In genomic region chr13:24683370-24683769, GRCh38 we compare ENCODE assay signal across 15 cellular contexts. TPM values are rescaled to one million over a fixed set of nuclear protein-coding genes. Genes with fewer than 3 reads are reported as not detected.
A peak's percentile ranks its signal among the peaks of the same experiment; 100 is the strongest.
DNase-seq lines count a peak whose midpoint lies in the region; ATAC-seq and TF ChIP-seq lines count a peak whose summit lies in the region.
"Had no signal": no experiment of that assay in that cellular context is flagged by ENCODE, and none has a peak within 500 bp of the region (broad histone marks: within the 10 kb centered on the region; RNA-seq: fewer than 3 reads in every experiment).

No MANE protein-coding gene starts in this region.

- no peak overlapping the region for H3K4me3 ChIP-seq in mammary epithelial cell (replicated peaks in 1 of 3; ENCODE audit: insufficient read depth in 1 of 3, low read depth in 2 of 3, low read length in 3 of 3)
- peak overlapping the region; percentile 27; the same call in 1 of the 2 replicates for H3K4me3 ChIP-seq in SK-N-MC
- no peak overlapping the region for H3K4me3 ChIP-seq in mesendoderm (ENCODE audit: low read length)
- H3K4me3 ChIP-seq: HAP-1, Peyer's patch had no signal

- no peak overlapping the region for H2BK15ac ChIP-seq in mesendoderm (replicated peaks; ENCODE audit: low read depth)

- H3K27ac ChIP-seq in mammary epithelial cell (ENCODE audit: insufficient read depth, low read depth, low read length) (no peak overlapping the region), SK-N-MC (peak overlapping the region; percentile 90), mesendoderm (ENCODE audit: low read depth, low read length) (no peak overlapping the region)
- H3K27ac ChIP-seq: Peyer's patch had no signal

- no peaks in the 10 kb centered on the region for H3K9me3 Mint-ChIP-seq in MCF 10A (ENCODE audit: unreplicated experiment)

- no peaks in the 10 kb centered on the region for H4K20me1 ChIP-seq in mammary epithelial cell (ENCODE audit: insufficient read depth, low read length)

- no peak overlapping the region for H3K4ac ChIP-seq in mesendoderm (ENCODE audit: low read depth, low read length)

- H4K8ac ChIP-seq in mesendoderm (ENCODE audit: low read depth, low read length): no peak overlapping the region

- H3K27me3 ChIP-seq in mammary epithelial cell (ENCODE audit: insufficient read depth, low read length) (no peaks in the 10 kb centered on the region), mesendoderm (ENCODE audit: insufficient read depth, low read length, poor library complexity) (no peaks in the 10 kb centered on the region)

- dilution Hi-C loops in mammary epithelial cell (cut with HindIII; ENCODE audit: low sequenced_read_pairs): no loop called here

- H3K4me1 Mint-ChIP-seq in MCF 10A (ENCODE audit: insufficient read depth, unreplicated experiment): no peaks in the 10 kb centered on the region

- H3K9me3 ChIP-seq in mammary epithelial cell (replicated peaks; ENCODE audit: insufficient read depth, low read length): no peaks in the 10 kb centered on the region
- H3K9me3 ChIP-seq in SK-N-MC (ENCODE audit: low read depth, low read length): no peaks in the 10 kb centered on the region
- H3K9me3 ChIP-seq: HAP-1, Peyer's patch, SK-N-SH had no signal

- no peak for ATAC-seq in GM19351 (IDR thresholded peaks at IDR 0.05; ENCODE audit: unreplicated experiment)

- peak overlapping the region; percentile 52 for H2AFZ ChIP-seq in mammary epithelial cell (ENCODE audit: low read depth, low read length)

- H2AK5ac ChIP-seq in mesendoderm (ENCODE audit: low read length): no peak overlapping the region

- no peaks in the 10 kb centered on the region for H3K36me3 Mint-ChIP-seq in MCF 10A (ENCODE audit: insufficient read depth, unreplicated experiment)
- H3K36me3 Mint-ChIP-seq: CD14-positive monocyte had no signal

- H2BK5ac ChIP-seq in mesendoderm (ENCODE audit: low read length): no peak overlapping the region

- BruUV-seq in mammary epithelial cell (replicated peaks; lab: Mats Ljungman, UMichigan): no TSS peak
- no TSS peak for BruUV-seq in MCF 10A (replicated peaks; lab: Mats Ljungman, UMichigan)

- no peak overlapping the region for H2BK120ac ChIP-seq in mesendoderm (ENCODE audit: low read depth, low read length)

- H3K4me1 ChIP-seq in mammary epithelial cell (ENCODE audit: insufficient read depth, low read length) (peaks cover 28% of the 10 kb centered on the region), mesendoderm (ENCODE audit: control insufficient read depth, low read depth, low read length) (peaks cover 22% of the 10 kb centered on the region)

- peaks cover 11% of the 10 kb centered on the region for H3K27me3 Mint-ChIP-seq in MCF 10A (ENCODE audit: insufficient read depth, unreplicated experiment)

- H3K79me2 ChIP-seq in mammary epithelial cell (ENCODE audit: insufficient read depth, low read length) (no peaks in the 10 kb centered on the region), mesendoderm (ENCODE audit: control insufficient read depth, insufficient read depth, low read length) (peaks cover 7% of the 10 kb centered on the region)

- 79% methylated on average over 5 of the region's 5 CpGs for WGBS in mammary epithelial cell (ENCODE audit: low coverage, missing lambda C conversion rate)
- no CpG with 5 or more reads among the region's 5 CpGs for WGBS in mesendoderm (ENCODE audit: extremely low coverage, insufficient coverage, low lambda C conversion rate)

- intact Hi-C loops in mammary epithelial cell (cut with micrococcal nuclease) (no loop called here), MCF 10A (cut with micrococcal nuclease) (no loop called here)

- peak overlapping the region; percentile 37 for H3K56ac ChIP-seq in mesendoderm (ENCODE audit: low read length)

- H3K4me2 ChIP-seq in mammary epithelial cell (ENCODE audit: insufficient read depth, low read depth, low read length) (no peak overlapping the region), mesendoderm (ENCODE audit: low read length) (no peak overlapping the region)
- H3K4me2 ChIP-seq: SK-N-SH had no signal

- no peak overlapping the region for H3K27ac Mint-ChIP-seq in MCF 10A (ENCODE audit: low read depth, unreplicated experiment)

- DNase-seq in mammary epithelial cell: no peak
- DNase-seq in MCF 10A (ENCODE audit: unreplicated experiment): no peak
- no peak for DNase-seq in SK-N-MC (ENCODE audit: low read depth, low spot score)
- DNase-seq in mesendoderm: peak; percentile 36
- no peak for DNase-seq in NOMO-1 treated with DMSO at 0.1 percent for 48 hours (lab: John Stamatoyannopoulos, UW; ENCODE audit: unreplicated experiment)
- no peak for DNase-seq in iPS-NIHi7 (ENCODE audit: extremely low spot score)
- no peak for DNase-seq in germinal center (ENCODE audit: low spot score)
- DNase-seq: NCI-H1417 treated with DMSO at 0.1 percent for 48 hours had no signal

- POLR2A ChIA-PET in MCF 10A (lab: Yijun Ruan, JAX): interaction anchor here (1.1 kb wide), 1 partner anchor 10 kb away, joined by 3 read pairs; no protein-coding TSS in a partner anchor

- CTCF ChIA-PET in mammary epithelial cell (lab: Charles Lee; ENCODE audit: low non-redundant PET) (no interaction called here), MCF 10A (lab: Yijun Ruan, JAX) (interaction anchor here (0.5 to 2.8 kb wide), 20 partner anchors 9 to 1016 kb away, joined by 3 to 19 read pairs (median 4); no protein-coding TSS in a partner anchor)

- H3K4me3 Mint-ChIP-seq in MCF 10A (ENCODE audit: unreplicated experiment): no peak overlapping the region
- H3K4me3 Mint-ChIP-seq: CD14-positive monocyte had no signal

- H3K9ac ChIP-seq in mammary epithelial cell (ENCODE audit: insufficient read depth, low read length) (no peak overlapping the region), SK-N-MC (ENCODE audit: insufficient read length) (peak overlapping the region; percentile 49), mesendoderm (ENCODE audit: low read length) (peak overlapping the region; percentile 11)
- H3K9ac ChIP-seq: SK-N-SH had no signal

- in situ Hi-C loops in mammary epithelial cell (cut with MboI; ENCODE audit: low sequenced_read_pairs in 2 of 2): no loop called here

- no peak for TF ChIP-seq CTCF in mammary epithelial cell (conservative IDR thresholded peaks at IDR 0.05 in 1 of 2, IDR thresholded peaks at IDR 0.05 in 1 of 2; ENCODE audit: extremely low read depth in 1 of 2, insufficient read depth in 1 of 2, low read depth in 1 of 2, low read length in 2 of 2)
- no peak for TF ChIP-seq CTCF in MCF 10A (IDR thresholded peaks at IDR 0.05; ENCODE audit: unreplicated experiment)

- no peak overlapping the region for H3K23ac ChIP-seq in mesendoderm (ENCODE audit: low read length)

- no peak overlapping the region for H3K18ac ChIP-seq in mesendoderm (ENCODE audit: low read length)

- H3K36me3 ChIP-seq in mammary epithelial cell (ENCODE audit: insufficient read depth, low read length) (no peaks in the 10 kb centered on the region), SK-N-MC (ENCODE audit: insufficient read depth, low read length) (no peaks in the 10 kb centered on the region), mesendoderm (ENCODE audit: control insufficient read depth, insufficient read depth, low read length) (no peaks in the 10 kb centered on the region)
- H3K36me3 ChIP-seq: HAP-1, Peyer's patch had no signal

- no peak overlapping the region for H4K5ac ChIP-seq in mesendoderm (ENCODE audit: low read length)

- H3K79me1 ChIP-seq in mesendoderm (ENCODE audit: low read length): peaks cover 9% of the 10 kb centered on the region

RNA-seq across cellular contexts. Expression of gene ATP12A, which starts 3.2 kb away (rescaled TPM):
- under 1 TPM; 0.17 to 0.68 TPM for total RNA-seq in mammary epithelial cell
- polyA plus RNA-seq in mammary epithelial cell: 5.2 TPM
- polyA minus RNA-seq in mammary epithelial cell: 4.5 TPM
- total RNA-seq in MCF 10A (2022): not detected in 2 replicates
- 6.7 TPM for polyA plus RNA-seq in mesendoderm (2013, experiment 1 of 2)
- polyA plus RNA-seq in mesendoderm (2013, experiment 2 of 2): 5.8 TPM
- total RNA-seq: HT1080, Peyer's patch, Right ventricle myocardium inferior had no signal
- polyA plus RNA-seq: CD14-positive monocyte, SK-N-SH had no signal
